In genomic region chr3:172519740-172520139, GRCh38 we compare ENCODE assay signal across 11 cellular contexts. TPM values are rescaled to one million over a fixed set of nuclear protein-coding genes. Genes with fewer than 3 reads are reported as not detected.
DNase-seq lines count a peak whose midpoint lies in the region; ATAC-seq and TF ChIP-seq lines count a peak whose summit lies in the region.
"Had no signal": no experiment of that assay in that cellular context is flagged by ENCODE, and none has a peak within 500 bp of the region (broad histone marks: within the 10 kb centered on the region; RNA-seq: fewer than 3 reads in every experiment).

No MANE protein-coding gene starts in this region.

- CTCF ChIA-PET in PC-9 (lab: Charles Lee) = no interaction called here

- TF ChIP-seq POLR2A in heart left ventricle (IDR thresholded peaks at IDR 0.05) = no peak
- TF ChIP-seq POLR2A in tibial nerve (IDR thresholded peaks at IDR 0.05) = no peak

- WGBS in heart left ventricle, 4 donors = 55 to 68% (median 62%) methylated on average over 5 of the region's 5 CpGs
- 86 to 87% methylated on average over 5 of the region's 5 CpGs for WGBS in tibial nerve, 2 donors

- no peaks in the 10 kb centered on the region for H3F3A ChIP-seq in PC-9 (ENCODE audit: insufficient read depth, low read depth)

- DNase-seq in heart left ventricle = no peak
- DNase-seq in Right ventricle myocardium superior = no peak
- DNase-seq in activated naive CD4-positive, alpha-beta T cell treated with anti-CD3 and anti-CD28 coated beads, Interleukin-2, amount 50 U/mL, for 72 hours (ENCODE audit: low spot score in 2 of 2) = no peak
- peak; percentile 51 for DNase-seq in kidney glomerular epithelial cell (lab: John Stamatoyannopoulos, UW)
- no peak for DNase-seq in tibial nerve (ENCODE audit: low spot score in 2 of 2)
- DNase-seq in nephron progenitor cell = no peak
- DNase-seq in PC-9 = no peak
- DNase-seq: GDM1, hypothalamus, NCI-H187 treated with DMSO at 0.1 percent for 48 hours had no signal

- intact Hi-C loops in heart left ventricle (cut with DNase I) = loop anchor here in 5 of 10 donors (10.0 kb wide), 1 partner anchor 75 kb away; no protein-coding TSS in a partner anchor
- intact Hi-C loops in Right ventricle myocardium superior (cut with DNase I) = no loop called here
- intact Hi-C loops in PC-9 (cut with micrococcal nuclease; ENCODE audit: unreplicated experiment) = no loop called here

- H3K9me2 ChIP-seq in PC-9 (ENCODE audit: insufficient read depth) = no peaks in the 10 kb centered on the region

- H3K27me3 ChIP-seq in heart left ventricle (no peaks in the 10 kb centered on the region), tibial nerve (no peaks in the 10 kb centered on the region), PC-9 (ENCODE audit: insufficient read depth, low read depth) (no peaks in the 10 kb centered on the region)

- TF ChIP-seq CTCF in heart left ventricle (IDR thresholded peaks at IDR 0.05) (no peak), tibial nerve (IDR thresholded peaks at IDR 0.05) (no peak), nephron progenitor cell (IDR thresholded peaks at IDR 0.05) (no peak), PC-9 (conservative IDR thresholded peaks at IDR 0.05) (no peak)

- no peaks in the 10 kb centered on the region for H4K20me1 ChIP-seq in PC-9 (ENCODE audit: insufficient read depth)

- POLR2A ChIA-PET in PC-9 (lab: Charles Lee; ENCODE audit: unreplicated experiment) = no interaction called here

- no peaks in the 10 kb centered on the region for H3K27me3 Mint-ChIP-seq in nephron progenitor cell (ENCODE audit: low read depth, poor library complexity)

- no peaks in the 10 kb centered on the region for H3K9me3 ChIP-seq in heart left ventricle
- H3K9me3 ChIP-seq in tibial nerve = no peaks in the 10 kb centered on the region
- H3K9me3 ChIP-seq in PC-9 (ENCODE audit: insufficient read depth, low read depth) = no peaks in the 10 kb centered on the region

- H3K4me3 Mint-ChIP-seq in nephron progenitor cell = no peak overlapping the region

- H3K36me3 ChIP-seq in heart left ventricle (peaks cover 0 to 25% (median 0%) of the 10 kb centered on the region in 9 donors), tibial nerve (peaks cover 0 to under 1% (median 0%) of the 10 kb centered on the region in 3 donors), PC-9 (ENCODE audit: low read depth) (no peaks in the 10 kb centered on the region)

- no peaks in the 10 kb centered on the region for H3K9me3 Mint-ChIP-seq in activated naive CD4-positive, alpha-beta T cell treated with anti-CD3 and anti-CD28 coated beads, Interleukin-2, amount 50 U/mL, for 72 hours
- no peaks in the 10 kb centered on the region for H3K9me3 Mint-ChIP-seq in nephron progenitor cell

- H3K4me1 ChIP-seq in heart left ventricle = peaks cover 6 to 73% (median 31%) of the 10 kb centered on the region in 12 donors
- peaks cover 0 to 82% (median 26%) of the 10 kb centered on the region in 4 donors for H3K4me1 ChIP-seq in tibial nerve
- H3K4me1 ChIP-seq in PC-9 (replicated peaks; ENCODE audit: insufficient read depth) = peaks cover 7% of the 10 kb centered on the region

- no peak overlapping the region for H2AFZ ChIP-seq in PC-9

- no peaks in the 10 kb centered on the region for H3K79me2 ChIP-seq in PC-9 (ENCODE audit: low read depth)

- no peak overlapping the region for H3K4me2 ChIP-seq in PC-9

- ATAC-seq in heart left ventricle (no peak), Right ventricle myocardium superior (ENCODE audit: poor library complexity) (no peak), GM18520 (IDR thresholded peaks at IDR 0.05; ENCODE audit: unreplicated experiment) (no peak)
- no peak for ATAC-seq in activated naive CD4-positive, alpha-beta T cell treated with anti-CD3 and anti-CD28 coated beads, Interleukin-2, amount 50 U/mL, for 72 hours

- no TSS peak for BruUV-seq in PC-9 (replicated peaks; lab: Mats Ljungman, UMichigan)

- H3K4me1 Mint-ChIP-seq in nephron progenitor cell = peaks cover 22% of the 10 kb centered on the region

- no peak for TF ChIP-seq EP300 in tibial nerve (IDR thresholded peaks at IDR 0.05)

- H3K27ac ChIP-seq in heart left ventricle = peak overlapping the region in 9 of 12 donors; percentile 52 to 96 (median 77)
- peak overlapping the region in 3 of 4 donors; percentile 21 to 67 (median 40) for H3K27ac ChIP-seq in tibial nerve
- no peak overlapping the region for H3K27ac ChIP-seq in PC-9

- peak overlapping the region; percentile 89 to 99 for H3K27ac Mint-ChIP-seq in activated naive CD4-positive, alpha-beta T cell treated with anti-CD3 and anti-CD28 coated beads, Interleukin-2, amount 50 U/mL, for 72 hours
- no peak overlapping the region for H3K27ac Mint-ChIP-seq in nephron progenitor cell

- H3K36me3 Mint-ChIP-seq in activated naive CD4-positive, alpha-beta T cell treated with anti-CD3 and anti-CD28 coated beads, Interleukin-2, amount 50 U/mL, for 72 hours = peaks cover 26 to 73% of the 10 kb centered on the region in 2 donors
- H3K36me3 Mint-ChIP-seq in nephron progenitor cell (ENCODE audit: low read depth) = no peaks in the 10 kb centered on the region

- peak overlapping the region in 9 of 12 donors; percentile 18 to 91 (median 64) for H3K4me3 ChIP-seq in heart left ventricle
- peak overlapping the region in 1 of 4 donors; percentile 54 for H3K4me3 ChIP-seq in tibial nerve
- no peak overlapping the region for H3K4me3 ChIP-seq in PC-9

RNA-seq across cellular contexts. Expression of gene TNFSF10, which starts 3.5 kb away (rescaled TPM):
- 10 to 100 TPM in 8 of 9 donors, 1 to 10 TPM in 1; 7.0 to 80.4 (median 22.4) TPM for total RNA-seq in heart left ventricle
- polyA plus RNA-seq in heart left ventricle = 10 to 100 TPM; 15.2 to 18.3 TPM
- total RNA-seq in Right ventricle myocardium superior = 13.7 TPM
- 10 to 100 TPM; 32.7 to 99.9 TPM for total RNA-seq in activated naive CD4-positive, alpha-beta T cell treated with anti-CD3 and anti-CD28 coated beads, Interleukin-2, amount 50 U/mL, for 72 hours
- 10 to 100 TPM; 24.6 to 54.1 (median 37.3) TPM for total RNA-seq in tibial nerve
- 18.3 and 21.4 TPM in 2 replicates for total RNA-seq in PC-9 (2021)
